In the genomic region with DNA sequence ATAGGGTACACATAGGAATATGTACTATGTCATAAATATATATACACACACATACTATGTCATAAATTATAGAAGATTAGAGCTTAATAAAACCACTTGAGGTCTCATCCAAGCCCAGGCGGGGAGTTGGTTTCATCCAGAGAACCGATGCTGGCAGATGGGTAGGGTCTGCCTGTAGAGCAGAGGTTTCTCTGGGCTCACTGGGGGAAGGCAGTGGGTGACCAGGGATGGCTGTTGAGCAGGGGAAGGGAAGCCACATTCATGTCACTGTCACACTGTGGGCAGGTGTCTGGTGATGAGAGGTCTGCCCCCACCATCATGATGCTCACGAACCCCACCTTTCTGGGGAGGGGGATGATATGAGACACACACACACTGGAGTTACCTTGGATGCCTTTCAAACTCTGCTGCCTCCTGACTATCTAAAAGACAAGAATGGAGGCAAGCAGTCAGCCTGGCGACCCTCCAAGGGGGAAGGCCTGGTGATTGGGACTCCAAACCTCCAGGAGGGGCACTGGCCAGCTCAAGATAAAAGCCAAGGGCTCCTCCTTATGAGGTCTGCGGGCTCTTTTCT, we compare ENCODE assay signal across 25 cellular contexts. TPM values are rescaled to one million over a fixed set of nuclear protein-coding genes. Genes with fewer than 3 reads are reported as not detected.
DNase-seq lines count a peak whose midpoint lies in the region; ATAC-seq, FAIRE-seq and TF ChIP-seq lines count a peak whose summit lies in the region.
"Had no signal": no experiment of that assay in that cellular context is flagged by ENCODE, and none has a peak within 500 bp of the region (broad histone marks: within the 10 kb centered on the region; RNA-seq: fewer than 3 reads in every experiment).

No MANE protein-coding gene starts in this region.

- peaks cover 12% of the 10 kb centered on the region for H3K4me1 Mint-ChIP-seq in activated CD4-positive, alpha-beta T cell treated with anti-CD3 and anti-CD28 coated beads, Interleukin-2, amount 10 ng/mL, durations not matched to agents 24 days and 14 days
- H3K4me1 Mint-ChIP-seq in CD14-positive monocyte: peaks cover 2% of the 10 kb centered on the region

- WGBS in K562 (ENCODE audit: insufficient coverage, low coverage, missing lambda C conversion rate): 56% methylated on average over 5 of the region's 5 CpGs

- no peak for TF ChIP-seq POLR2A in K562 (conservative IDR thresholded peaks at IDR 0.05)

- H3K4me1 ChIP-seq in K562 (replicated peaks in 1 of 2; ENCODE audit: control insufficient read depth in 2 of 2, insufficient read depth in 2 of 2, low read length in 2 of 2): peaks cover 15 to 25% of the 10 kb centered on the region in 2 experiments
- H3K4me1 ChIP-seq in osteoblast (ENCODE audit: insufficient read depth, low read length): no peaks in the 10 kb centered on the region
- H3K4me1 ChIP-seq: BE2C had no signal

- H3K27me3 ChIP-seq in K562 (ENCODE audit: control insufficient read depth in 2 of 2, insufficient read depth in 2 of 2, low read length in 2 of 2) (no peaks in the 10 kb centered on the region), osteoblast (ENCODE audit: insufficient read depth, low read length) (no peaks in the 10 kb centered on the region)
- H3K27me3 ChIP-seq: BE2C, SJSA1 had no signal

- peaks cover 9% of the 10 kb centered on the region for H3K36me3 Mint-ChIP-seq in activated CD4-positive, alpha-beta T cell treated with anti-CD3 and anti-CD28 coated beads, Interleukin-2, amount 10 ng/mL, durations not matched to agents 24 days and 14 days (ENCODE audit: low read depth)
- peaks cover 0 to 3% of the 10 kb centered on the region in 2 donors for H3K36me3 Mint-ChIP-seq in CD14-positive monocyte

- H3K4me3 ChIP-seq in K562 (no peak overlapping the region), osteoblast (ENCODE audit: insufficient read depth, low read length) (no peak overlapping the region)
- H3K4me3 ChIP-seq: SJSA1 had no signal

- peak overlapping the region; percentile 48 for H3K27ac Mint-ChIP-seq in activated CD4-positive, alpha-beta T cell treated with anti-CD3 and anti-CD28 coated beads, Interleukin-2, amount 10 ng/mL, durations not matched to agents 24 days and 14 days
- H3K27ac Mint-ChIP-seq in CD14-positive monocyte: no peak overlapping the region

- peaks cover 6% of the 10 kb centered on the region for H3K9me3 ChIP-seq in K562 (replicated peaks; ENCODE audit: control insufficient read depth, insufficient read depth, low read depth, low read length)
- peaks cover 4% of the 10 kb centered on the region for H3K9me3 ChIP-seq in osteoblast (ENCODE audit: low read depth, low read length)
- H3K9me3 ChIP-seq: BE2C, SJSA1 had no signal

- H4K20me1 ChIP-seq in K562 (replicated peaks; ENCODE audit: control insufficient read depth, insufficient read depth, low read length) (no peaks in the 10 kb centered on the region), osteoblast (ENCODE audit: insufficient read depth, low read length) (no peaks in the 10 kb centered on the region)

- H3K36me3 ChIP-seq in K562 (ENCODE audit: control insufficient read depth, insufficient read depth, low read length): no peaks in the 10 kb centered on the region
- no peaks in the 10 kb centered on the region for H3K36me3 ChIP-seq in osteoblast (ENCODE audit: insufficient read depth, low read length)
- H3K36me3 ChIP-seq: BE2C, SJSA1 had no signal

- FAIRE-seq in K562 (lab: Jason Lieb, UNC): no peak
- FAIRE-seq: GM19239 had no signal

- H3K27ac ChIP-seq in K562 (ENCODE audit: extremely low read depth, low read depth, low read length) (no peak overlapping the region), osteoblast (ENCODE audit: low read depth, low read length) (no peak overlapping the region)
- H3K27ac ChIP-seq: HL-60, SJSA1 had no signal

- TF ChIP-seq CTCF in CD14-positive monocyte (IDR thresholded peaks at IDR 0.05): no peak
- TF ChIP-seq CTCF in K562 (IDR thresholded peaks at IDR 0.05 in 2 of 3, conservative IDR thresholded peaks at IDR 0.05 in 1 of 3; ENCODE audit: insufficient read depth in 2 of 3, low read depth in 1 of 3, low read length in 3 of 3): no peak
- TF ChIP-seq CTCF in osteoblast (IDR thresholded peaks at IDR 0.05; ENCODE audit: extremely low read depth, low read depth, low read length): no peak

- no peaks in the 10 kb centered on the region for H3K9me1 ChIP-seq in K562 (ENCODE audit: control insufficient read depth, insufficient read depth, low read length)

- DNase-seq in activated CD4-positive, alpha-beta T cell treated with anti-CD3 and anti-CD28 coated beads, Interleukin-2, amount 10 ng/mL, durations not matched to agents 24 days and 14 days: no peak
- no peak for DNase-seq in activated CD4-positive, alpha-beta T cell treated with anti-CD3 and anti-CD28 coated beads for 1 hour
- DNase-seq in CD14-positive monocyte (ENCODE audit: low spot score): peak; percentile 27
- DNase-seq in K562 (ENCODE audit: extremely low read depth in 1 of 4, low spot score in 3 of 4): peak in 1 of 4 experiments; percentile 33
- peak; percentile 32 for DNase-seq in osteoblast (ENCODE audit: insufficient read length, low spot score, missing footprints)
- DNase-seq in NCI-H2196 treated with DMSO at 0.1 percent for 48 hours (lab: John Stamatoyannopoulos, UW; ENCODE audit: unreplicated experiment): no peak
- no peak for DNase-seq in NCI-H1105 treated with DMSO at 0.1 percent for 48 hours (lab: John Stamatoyannopoulos, UW)
- DNase-seq: 8988T, ACHN, BE2C, DMS153, DND-41, Karpas-422, MV-4-11, NCI-H1105, NCI-H146, NCI-H1930, NCI-H2107, NCI-H446 treated with DMSO at 0.1 percent for 48 hours, NCI-H526, Right ventricle myocardium superior, RPMI8226 had no signal

- in situ Hi-C loops in K562 (cut with MboI): no loop called here

- H3K4me3 Mint-ChIP-seq in activated CD4-positive, alpha-beta T cell treated with anti-CD3 and anti-CD28 coated beads, Interleukin-2, amount 10 ng/mL, durations not matched to agents 24 days and 14 days: no peak overlapping the region
- H3K4me3 Mint-ChIP-seq in CD14-positive monocyte: no peak overlapping the region

- H3K4me2 ChIP-seq in K562 (ENCODE audit: insufficient read depth, low read length) (no peak overlapping the region), osteoblast (ENCODE audit: insufficient read depth, low read length) (no peak overlapping the region)

- peak overlapping the region in 1 of 2 experiments; percentile 87; a peak in 1 of 4 replicates for H3K9ac ChIP-seq in K562 (ENCODE audit: insufficient read depth in 1 of 2, low read depth in 2 of 2, low read length in 2 of 2)

- ATAC-seq in K562: no peak

- H3K27me3 Mint-ChIP-seq in activated CD4-positive, alpha-beta T cell treated with anti-CD3 and anti-CD28 coated beads, Interleukin-2, amount 10 ng/mL, durations not matched to agents 24 days and 14 days: no peaks in the 10 kb centered on the region
- peaks cover 0 to 6% (median 0%) of the 10 kb centered on the region in 3 donors for H3K27me3 Mint-ChIP-seq in CD14-positive monocyte (ENCODE audit: low read depth in 3 of 3)

- 0 out of 2 replicates have a peak overlapping the region, but pooled peaks have one; percentile 2 for H2AFZ ChIP-seq in K562 (ENCODE audit: low read depth, low read length)
- H2AFZ ChIP-seq in osteoblast (ENCODE audit: low read length): no peak overlapping the region

- no peak for TF ChIP-seq EP300 in K562 (IDR thresholded peaks at IDR 0.05; ENCODE audit: low read length)

- no peak for TF ChIP-seq RAD21 in K562 (CRISPR knock-in tag; conservative IDR thresholded peaks at IDR 0.05 in 1 of 2, IDR thresholded peaks at IDR 0.05 in 1 of 2)

- H3K79me2 ChIP-seq in K562 (ENCODE audit: control insufficient read depth, insufficient read depth, low read length): peaks cover 15% of the 10 kb centered on the region
- H3K79me2 ChIP-seq in osteoblast (ENCODE audit: insufficient read depth, low read length): no peaks in the 10 kb centered on the region

- intact Hi-C loops in activated CD4-positive, alpha-beta T cell treated with anti-CD3 and anti-CD28 coated beads, Interleukin-2, amount 10 ng/mL, durations not matched to agents 24 days and 14 days (cut with micrococcal nuclease): loop anchor here (10.0 kb wide), 1 partner anchor 185 kb away; the partner anchor contains the start of gene ZCCHC14
- intact Hi-C loops in CD14-positive monocyte (cut with micrococcal nuclease) (no loop called here), K562 (cut with micrococcal nuclease) (no loop called here)

- BruUV-seq in K562 (replicated peaks; lab: Mats Ljungman, UMichigan): no TSS peak

- H3K9me3 Mint-ChIP-seq in activated CD4-positive, alpha-beta T cell treated with anti-CD3 and anti-CD28 coated beads, Interleukin-2, amount 10 ng/mL, durations not matched to agents 24 days and 14 days: no peaks in the 10 kb centered on the region
- peaks cover 0 to 12% (median 4%) of the 10 kb centered on the region in 7 donors for H3K9me3 Mint-ChIP-seq in CD14-positive monocyte

- POLR2A ChIA-PET in K562 (lab: Yijun Ruan, JAX): interaction anchor here (0.6 kb wide), 2 partner anchors 107 to 113 kb away, joined by 3 to 4 read pairs; no protein-coding TSS in a partner anchor

- CTCF ChIA-PET in K562 (lab: Yijun Ruan, JAX; ENCODE audit: low intra/inter-chr PET ratio): no interaction called here

TF ChIP-seq in K562, 482 proteins besides CTCF, POLR2A, EP300 and RAD21 (continues in another document):
- TF ChIP-seq GABPB2 (CRISPR knock-in tag; conservative IDR thresholded peaks at IDR 0.05) (no peak), MYNN (IDR thresholded peaks at IDR 0.05) (no peak), MYNN (CRISPR knock-in tag; IDR thresholded peaks at IDR 0.05) (no peak)

RNA-seq across cellular contexts. Expression of gene C16orf95, which starts 7.2 kb away (rescaled TPM):
- 10.9 and 11.1 TPM in 2 replicates for total RNA-seq in activated CD4-positive, alpha-beta T cell treated with anti-CD3 and anti-CD28 coated beads, Interleukin-2, amount 10 ng/mL, durations not matched to agents 24 days and 14 days
- polyA plus RNA-seq in CD14-positive monocyte (1 to 10 TPM; 1.7 to 1.9 TPM), K562 (2011; rRNA removed) (6.5 and 11.0 TPM in 2 replicates), K562 (2014; fragmentation: Illumina TruSeq; extraction: Trizol) (5.9 and 7.2 TPM in 2 replicates), K562 (2014; fragmentation: Nextera tagmentation; extraction: Ambion mirVana) (10 to 100 TPM; 13.7 to 15.3 TPM), K562 (2014; rRNA removed) (8.5 TPM in 2 replicates)
- total RNA-seq in K562 (2011; cell fraction: chromatin; rRNA removed; ENCODE audit: low replicate concordance): 15.0 and 27.5 TPM in 2 replicates
- total RNA-seq in K562 (2011; cell fraction: nucleolus; rRNA removed): 20.7 and 23.5 TPM in 2 replicates
- 12.6 and 13.9 TPM in 2 replicates for total RNA-seq in K562 (2011; cell fraction: nucleoplasm; rRNA removed)
- total RNA-seq in K562 (2014; rRNA removed) (9.3 and 13.9 TPM in 2 replicates), K562 (2014; rRNA removed; fragmentation: Illumina TruSeq; extraction: Trizol) (7.4 and 9.4 TPM in 2 replicates), K562 (2015; rRNA removed; fragmentation: Illumina TruSeq; extraction: Trizol) (9.6 and 10.1 TPM in 2 replicates), K562 (2021) (20.5 and 22.6 TPM in 2 replicates), osteoblast (4.0 and 4.4 TPM in 2 replicates)
- 7.6 and 13.1 TPM in 2 replicates for polyA plus RNA-seq in K562 (2011; cell fraction: cytosol; rRNA removed)
- 17.5 and 20.0 TPM in 2 replicates for polyA plus RNA-seq in K562 (2011; cell fraction: nucleus; rRNA removed)
- polyA plus RNA-seq in K562 (2012): 23.2 and 31.2 TPM in 2 replicates
- 2.5 and 4.1 TPM in 2 replicates for polyA minus RNA-seq in K562 (2011; rRNA and poly(A)+ RNA removed)
- 4.9 and 6.0 TPM in 2 replicates for polyA minus RNA-seq in K562 (2011; cell fraction: cytosol; rRNA and poly(A)+ RNA removed)
- polyA minus RNA-seq in K562 (2011; cell fraction: nucleus; rRNA and poly(A)+ RNA removed): 10.5 and 13.0 TPM in 2 replicates

Comparison
In these comparisons a context has a peak if more than half of its experiments do, and no peak if none do; other contexts are left out.
1. DNase-seq: peak in CD14-positive monocyte (single experiment) and osteoblast (single experiment); none in activated CD4-positive, alpha-beta T cell treated with anti-CD3 and anti-CD28 coated beads, Interleukin-2, amount 10 ng/mL, durations not matched to agents 24 days and 14 days (single experiment), activated CD4-positive, alpha-beta T cell treated with anti-CD3 and anti-CD28 coated beads for 1 hour (single experiment), NCI-H2196 treated with DMSO at 0.1 percent for 48 hours (single experiment) and NCI-H1105 treated with DMSO at 0.1 percent for 48 hours (single experiment).